Comparison of ENCODE assay signal across 19 cellular contexts in genomic region chr18:38464024-38464423, GRCh38.
A peak's percentile ranks its signal among the peaks of the same experiment; 100 is the strongest.
DNase-seq lines count a peak whose midpoint lies in the region; ATAC-seq and TF ChIP-seq lines count a peak whose summit lies in the region.
"Had no signal": no experiment of that assay in that cellular context is flagged by ENCODE, and none has a peak within 500 bp of the region (broad histone marks: within the 10 kb centered on the region; RNA-seq: fewer than 3 reads in every experiment).

No MANE protein-coding gene starts in this region.

- peak in 1 of 2 donors; percentile 0 for DNase-seq in activated T-cell treated with anti-CD3 and anti-CD28 coated beads, Interleukin-2, amount 50 U/mL, for 72 hours
- DNase-seq in activated T-cell treated with anti-CD3 and anti-CD28 coated beads, Interleukin-2, amount 50 U/mL, for 48 hours: no peak
- DNase-seq in GM12865 (ENCODE audit: low read depth) (peak; percentile 22), caudate nucleus (lab: John Stamatoyannopoulos, UW) (no peak), SKM-1 (lab: John Stamatoyannopoulos, UW; ENCODE audit: unreplicated experiment) (no peak)
- DNase-seq: ACHN; BE2C; C1 segment of cervical spinal cord; CD8-positive, alpha-beta memory T cell; COR-L47; GDM1; GM23248; KBM-7 had no signal

- no peak overlapping the region for H3K27ac Mint-ChIP-seq in activated T-cell treated with anti-CD3 and anti-CD28 coated beads, Interleukin-2, amount 50 U/mL, for 72 hours
- H3K27ac Mint-ChIP-seq: CD4-positive, CD25-positive, alpha-beta regulatory T cell; CD8-positive, alpha-beta memory T cell; IgD-negative memory B cell had no signal

- no peaks in the 10 kb centered on the region for H3K36me3 Mint-ChIP-seq in activated T-cell treated with anti-CD3 and anti-CD28 coated beads, Interleukin-2, amount 50 U/mL, for 72 hours (ENCODE audit: insufficient read depth in 2 of 2)
- H3K36me3 Mint-ChIP-seq: CD4-positive, CD25-positive, alpha-beta regulatory T cell; CD8-positive, alpha-beta memory T cell had no signal

- H3K4me3 Mint-ChIP-seq in activated T-cell treated with anti-CD3 and anti-CD28 coated beads, Interleukin-2, amount 50 U/mL, for 72 hours: no peak overlapping the region
- H3K4me3 Mint-ChIP-seq: CD4-positive, CD25-positive, alpha-beta regulatory T cell; CD8-positive, alpha-beta memory T cell; IgD-negative memory B cell had no signal

- H3K4me3 ChIP-seq in GM12865 (ENCODE audit: low read depth, low read length): no peak overlapping the region
- H3K4me3 ChIP-seq: GM23248, HAP-1 had no signal

- peak; percentile 23 to 72 for ATAC-seq in activated T-cell treated with anti-CD3 and anti-CD28 coated beads, Interleukin-2, amount 50 U/mL, for 72 hours (replicated peaks in 1 of 2)
- peak; percentile 55 for ATAC-seq in HG02610 (IDR thresholded peaks at IDR 0.05; ENCODE audit: unreplicated experiment)
- ATAC-seq in HG03457 (IDR thresholded peaks at IDR 0.05; ENCODE audit: unreplicated experiment): no peak
- ATAC-seq: HepG2 had no signal

- no peak overlapping the region for H3K27ac ChIP-seq in caudate nucleus (ENCODE audit: low read depth, low read length)
- H3K27ac ChIP-seq: GM23248 had no signal

- TF ChIP-seq CTCF in GM12865 (IDR thresholded peaks at IDR 0.05; ENCODE audit: insufficient read depth, low read depth, low read length, missing control alignments): no peak

- peaks cover 4% of the 10 kb centered on the region for H3K4me1 Mint-ChIP-seq in activated T-cell treated with anti-CD3 and anti-CD28 coated beads, Interleukin-2, amount 50 U/mL, for 72 hours (ENCODE audit: low read depth)
- H3K4me1 Mint-ChIP-seq: CD4-positive, CD25-positive, alpha-beta regulatory T cell; CD8-positive, alpha-beta memory T cell had no signal

- peaks cover 0 to 5% of the 10 kb centered on the region in 2 donors for H3K9me3 Mint-ChIP-seq in activated T-cell treated with anti-CD3 and anti-CD28 coated beads, Interleukin-2, amount 50 U/mL, for 72 hours

- peaks cover 2% of the 10 kb centered on the region for H3K27me3 Mint-ChIP-seq in activated T-cell treated with anti-CD3 and anti-CD28 coated beads, Interleukin-2, amount 50 U/mL, for 72 hours (ENCODE audit: low read depth)
- H3K27me3 Mint-ChIP-seq: CD4-positive, CD25-positive, alpha-beta regulatory T cell; IgD-negative memory B cell had no signal
